ENCODE assay signal across 8 cellular contexts in the genomic region with DNA sequence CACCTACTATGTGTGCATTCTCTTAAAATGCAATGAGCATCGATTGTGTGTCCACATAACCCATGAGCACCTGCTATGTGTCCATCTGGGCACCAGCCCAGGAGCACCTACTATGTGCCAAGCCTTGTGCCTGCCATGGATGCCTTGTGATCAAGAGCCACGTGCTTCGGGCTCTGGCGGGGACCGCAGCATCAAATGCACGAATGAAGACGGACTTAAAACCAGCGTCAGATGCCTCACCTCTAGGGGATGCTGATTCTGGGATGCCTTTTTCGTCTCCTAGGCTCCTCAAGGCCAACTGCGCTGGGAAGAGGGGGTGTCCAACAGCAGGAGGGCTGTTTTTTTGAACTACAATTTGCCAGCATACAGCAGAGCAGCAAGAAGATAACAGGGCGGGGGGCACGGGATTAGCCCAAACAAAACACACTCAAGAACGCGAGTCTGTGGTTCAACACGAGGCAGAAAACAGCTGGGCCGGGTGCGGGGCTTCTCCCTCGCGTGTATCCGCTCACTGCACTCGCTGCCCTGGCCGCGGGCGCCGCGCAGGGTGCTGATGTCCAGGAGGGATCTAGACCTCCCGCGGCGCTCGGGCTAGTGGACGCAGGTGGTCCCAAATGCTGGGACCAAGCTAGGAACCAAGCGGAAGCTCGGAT. TPM values are rescaled to one million over a fixed set of nuclear protein-coding genes. Genes with fewer than 3 reads are reported as not detected.
DNase-seq lines count a peak whose midpoint lies in the region; ATAC-seq, FAIRE-seq and TF ChIP-seq lines count a peak whose summit lies in the region.

No MANE protein-coding gene starts in this region.

- peak overlapping the region; percentile 87 for H3K27ac Mint-ChIP-seq in central memory CD8-positive, alpha-beta T cell (ENCODE audit: low read depth)
- H3K27ac Mint-ChIP-seq in memory B cell = peak overlapping the region; percentile 58

- H3K4me1 ChIP-seq in cardiac muscle cell (ENCODE audit: low read depth) = peaks cover 29% of the 10 kb centered on the region

- DNase-seq in cardiac muscle cell (ENCODE audit: low read depth in 1 of 2, low spot score in 1 of 2) (peak; percentile 52 to 59), Right ventricle myocardium inferior (ENCODE audit: missing footprints) (no peak), RKO (ENCODE audit: low spot score) (peak; percentile 84), memory B cell (ENCODE audit: low spot score in 2 of 2) (no peak), urothelium cell line (ENCODE audit: low spot score) (peak; percentile 69)
- no peak for DNase-seq in central memory CD8-positive, alpha-beta T cell (ENCODE audit: low spot score in 2 of 2)

- peak; percentile 90 for FAIRE-seq in urothelium cell line (lab: Jason Lieb, UNC)

- H3K9me3 ChIP-seq in cardiac muscle cell (ENCODE audit: low read depth) = no peaks in the 10 kb centered on the region

- TF ChIP-seq CTCF in cardiac muscle cell (IDR thresholded peaks at IDR 0.05; ENCODE audit: low read depth, low read length) = peak; percentile 13

- no peaks in the 10 kb centered on the region for H3K9me3 Mint-ChIP-seq in central memory CD8-positive, alpha-beta T cell
- H3K9me3 Mint-ChIP-seq in memory B cell = no peaks in the 10 kb centered on the region

- H3K4me3 ChIP-seq in cardiac muscle cell = peak overlapping the region; percentile 99

- peaks cover 15% of the 10 kb centered on the region for H3K27me3 Mint-ChIP-seq in central memory CD8-positive, alpha-beta T cell
- peaks cover 9% of the 10 kb centered on the region for H3K27me3 Mint-ChIP-seq in memory B cell

- H3K36me3 Mint-ChIP-seq in central memory CD8-positive, alpha-beta T cell (ENCODE audit: insufficient read depth) = peaks cover 2% of the 10 kb centered on the region
- H3K36me3 Mint-ChIP-seq in memory B cell = peaks cover 1% of the 10 kb centered on the region

- peak overlapping the region; percentile 86 for H3K27ac ChIP-seq in cardiac muscle cell

- H3K27me3 ChIP-seq in cardiac muscle cell = no peaks in the 10 kb centered on the region

- no peaks in the 10 kb centered on the region for H3K36me3 ChIP-seq in cardiac muscle cell

- ATAC-seq in Right ventricle myocardium inferior = no peak
- ATAC-seq in central memory CD8-positive, alpha-beta T cell (replicated peaks; ENCODE audit: extremely low read depth, poor library complexity, severe bottlenecking) = no peak
- no peak for ATAC-seq in memory B cell (ENCODE audit: low read depth)
- ATAC-seq in GM18498 (IDR thresholded peaks at IDR 0.05; ENCODE audit: unreplicated experiment) = no peak
- no peak for ATAC-seq in GM19452 (IDR thresholded peaks at IDR 0.05; ENCODE audit: unreplicated experiment)

- peak overlapping the region; percentile 84 for H3K4me3 Mint-ChIP-seq in central memory CD8-positive, alpha-beta T cell
- H3K4me3 Mint-ChIP-seq in memory B cell = peak overlapping the region; percentile 93

- H3K4me1 Mint-ChIP-seq in central memory CD8-positive, alpha-beta T cell = peaks cover 18% of the 10 kb centered on the region
- H3K4me1 Mint-ChIP-seq in memory B cell = peaks cover 14% of the 10 kb centered on the region

- intact Hi-C loops in Right ventricle myocardium inferior (cut with DNase I) = no loop called here

RNA-seq across cellular contexts. Expression of gene GLIS2, which starts 1.2 kb away (rescaled TPM):
- total RNA-seq in cardiac muscle cell = 10.4 and 14.5 TPM in 2 replicates
- polyA plus RNA-seq in cardiac muscle cell = 10.3 and 15.4 TPM in 2 replicates
- 16.0 TPM for total RNA-seq in Right ventricle myocardium inferior

RNA-seq across cellular contexts. Expression of gene PAM16, which starts 36.5 kb away (rescaled TPM):
- total RNA-seq in cardiac muscle cell (65.1 and 72.5 TPM in 2 replicates), Right ventricle myocardium inferior (73.4 TPM)
- polyA plus RNA-seq in cardiac muscle cell = 71.8 and 82.8 TPM in 2 replicates

RNA-seq across cellular contexts. Expression of gene TFAP4, which starts 41.8 kb away (rescaled TPM):
- total RNA-seq in cardiac muscle cell (11.7 and 20.5 TPM in 2 replicates), Right ventricle myocardium inferior (4.4 TPM)
- polyA plus RNA-seq in cardiac muscle cell = 3.4 and 6.7 TPM in 2 replicates

RNA-seq across cellular contexts. Expression of gene VASN, which starts 57.0 kb away (rescaled TPM):
- 23.3 and 33.3 TPM in 2 replicates for total RNA-seq in cardiac muscle cell
- polyA plus RNA-seq in cardiac muscle cell = 18.9 and 30.5 TPM in 2 replicates
- total RNA-seq in Right ventricle myocardium inferior = 6.4 TPM

Comparison
In these comparisons a context has a peak if more than half of its experiments do, and no peak if none do; other contexts are left out.
1. DNase-seq: peak in cardiac muscle cell (2 of 2), RKO (single experiment) and urothelium cell line (single experiment); none in Right ventricle myocardium inferior (single experiment), central memory CD8-positive, alpha-beta T cell (0 of 2) and memory B cell (0 of 2).